ENCODE assay signal across 1 cellular context in the genomic region with DNA sequence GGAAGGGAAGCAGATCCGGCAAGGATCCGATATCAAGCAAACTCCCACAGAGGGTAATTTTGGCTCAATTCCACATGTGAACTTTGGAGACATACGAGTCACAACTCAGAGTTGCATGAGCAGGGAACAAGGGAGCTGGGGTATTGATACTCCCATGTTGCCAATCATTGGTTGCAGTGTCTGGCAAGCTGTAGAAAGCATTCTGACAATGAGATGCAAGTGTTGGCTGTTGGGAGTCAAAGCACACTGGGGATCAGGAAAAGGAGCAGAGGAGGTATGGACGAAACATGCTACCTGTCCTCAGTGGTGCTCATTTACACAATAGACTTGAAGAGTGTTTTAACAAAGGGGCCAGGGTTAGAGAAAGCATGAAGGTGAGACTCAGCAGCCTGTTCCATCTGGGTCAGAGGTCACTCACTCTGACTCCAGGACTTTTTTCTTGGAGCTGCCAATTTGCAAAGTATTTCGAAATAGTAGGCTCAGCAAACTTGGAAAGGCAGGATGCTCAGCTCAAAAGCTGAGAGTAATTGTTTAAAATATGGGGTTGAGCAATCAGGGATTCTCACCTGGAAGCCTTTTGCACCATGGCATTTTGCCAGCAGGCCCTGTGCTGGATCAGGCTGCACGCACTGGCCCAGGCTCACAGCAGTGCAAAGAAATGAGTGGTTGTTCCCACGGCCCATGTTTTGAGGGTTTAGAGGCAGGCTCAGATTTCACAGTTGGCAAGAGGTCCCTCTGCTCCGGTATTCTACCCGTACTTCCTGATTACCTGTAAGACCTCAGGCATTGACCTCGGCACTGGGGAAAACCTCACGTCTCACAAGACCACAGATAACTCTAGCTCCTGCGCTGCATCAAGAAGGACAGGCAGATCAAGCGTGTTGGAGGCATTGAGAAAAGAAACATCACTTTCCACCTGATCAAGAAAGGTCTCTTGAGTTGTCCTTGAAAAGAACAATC.
TF ChIP-seq lines count a peak whose summit lies in the region.

No MANE protein-coding gene starts in this region.

TF ChIP-seq in HepG2, 621 proteins besides CTCF, POLR2A, EP300 and RAD21 (continued from another document and continues in another):
- peak; percentile 51; the same call in 1 of the 2 replicates for TF ChIP-seq ZHX2 (IDR thresholded peaks at IDR 0.05; ENCODE audit: low read depth)
- TF ChIP-seq ZHX2 (CRISPR knock-in tag; IDR thresholded peaks at IDR 0.05; ENCODE audit: borderline replicate concordance) = peak; percentile 80; the same call in 1 of the 2 replicates
- TF ChIP-seq PLRG1 (conservative IDR thresholded peaks at IDR 0.05) = no peak
- no peak for TF ChIP-seq RELA (CRISPR knock-in tag; IDR thresholded peaks at IDR 0.05)
- TF ChIP-seq TCF12 (IDR thresholded peaks at IDR 0.05) = no peak
- TF ChIP-seq TCF12 (CRISPR knock-in tag; IDR thresholded peaks at IDR 0.05) = peak; percentile 87; the same call in 1 of the 2 replicates
- TF ChIP-seq NFIC (IDR thresholded peaks at IDR 0.05; ENCODE audit: low read length) = peak; percentile 96
- peak; percentile 64; the same call in 1 of the 2 replicates for TF ChIP-seq SKIL (CRISPR knock-in tag; IDR thresholded peaks at IDR 0.05; ENCODE audit: borderline replicate concordance)
- TF ChIP-seq AHR (CRISPR knock-in tag; IDR thresholded peaks at IDR 0.05) = peak; percentile 94
- peak; percentile 81 for TF ChIP-seq FOSL2 (CRISPR knock-in tag; IDR thresholded peaks at IDR 0.05)
- TF ChIP-seq ZNF276 (CRISPR knock-in tag; IDR thresholded peaks at IDR 0.05; ENCODE audit: low read depth) = peak; percentile 82; the same call in 1 of the 2 replicates
- no peak for TF ChIP-seq HNRNPH1 (optimal IDR thresholded peaks at IDR 0.05; ENCODE audit: low read depth, low read length)
- TF ChIP-seq ZNF512 (CRISPR knock-in tag; IDR thresholded peaks at IDR 0.05) = peak; percentile 55; the same call in 1 of the 2 replicates
- TF ChIP-seq RBAK (CRISPR knock-in tag; IDR thresholded peaks at IDR 0.05) = peak; percentile 13
- TF ChIP-seq ZBTB33 (CRISPR knock-in tag; IDR thresholded peaks at IDR 0.05) = no peak; the same call in 1 of the 2 replicates
- TF ChIP-seq, protein P1, sequence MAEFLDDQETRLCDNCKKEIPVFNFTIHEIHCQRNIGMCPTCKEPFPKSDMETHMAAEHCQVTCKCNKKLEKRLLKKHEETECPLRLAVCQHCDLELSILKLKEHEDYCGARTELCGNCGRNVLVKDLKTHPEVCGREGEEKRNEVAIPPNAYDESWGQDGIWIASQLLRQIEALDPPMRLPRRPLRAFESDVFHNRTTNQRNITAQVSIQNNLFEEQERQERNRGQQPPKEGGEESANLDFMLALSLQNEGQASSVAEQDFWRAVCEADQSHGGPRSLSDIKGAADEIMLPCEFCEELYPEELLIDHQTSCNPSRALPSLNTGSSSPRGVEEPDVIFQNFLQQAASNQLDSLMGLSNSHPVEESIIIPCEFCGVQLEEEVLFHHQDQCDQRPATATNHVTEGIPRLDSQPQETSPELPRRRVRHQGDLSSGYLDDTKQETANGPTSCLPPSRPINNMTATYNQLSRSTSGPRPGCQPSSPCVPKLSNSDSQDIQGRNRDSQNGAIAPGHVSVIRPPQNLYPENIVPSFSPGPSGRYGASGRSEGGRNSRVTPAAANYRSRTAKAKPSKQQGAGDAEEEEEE (CRISPR knock-in tag; IDR thresholded peaks at IDR 0.05; ENCODE audit: borderline replicate concordance) = no peak
- TF ChIP-seq NFYB (CRISPR knock-in tag; IDR thresholded peaks at IDR 0.05) = 0 out of 2 replicates have a peak, but pooled peaks have one; percentile 21
- TF ChIP-seq RBM22 (optimal IDR thresholded peaks at IDR 0.05; ENCODE audit: low read length) = peak; percentile 76
- TF ChIP-seq TRIM24 (CRISPR knock-in tag; IDR thresholded peaks at IDR 0.05) = peak; percentile 94
- no peak for TF ChIP-seq ZNF652 (CRISPR knock-in tag; IDR thresholded peaks at IDR 0.05; ENCODE audit: borderline replicate concordance, low read depth)
- TF ChIP-seq MAX (IDR thresholded peaks at IDR 0.05) = peak; percentile 83
- peak; percentile 99 for TF ChIP-seq ZEB1 (IDR thresholded peaks at IDR 0.05; ENCODE audit: insufficient replicate concordance, low read depth)
- TF ChIP-seq, protein P2, sequence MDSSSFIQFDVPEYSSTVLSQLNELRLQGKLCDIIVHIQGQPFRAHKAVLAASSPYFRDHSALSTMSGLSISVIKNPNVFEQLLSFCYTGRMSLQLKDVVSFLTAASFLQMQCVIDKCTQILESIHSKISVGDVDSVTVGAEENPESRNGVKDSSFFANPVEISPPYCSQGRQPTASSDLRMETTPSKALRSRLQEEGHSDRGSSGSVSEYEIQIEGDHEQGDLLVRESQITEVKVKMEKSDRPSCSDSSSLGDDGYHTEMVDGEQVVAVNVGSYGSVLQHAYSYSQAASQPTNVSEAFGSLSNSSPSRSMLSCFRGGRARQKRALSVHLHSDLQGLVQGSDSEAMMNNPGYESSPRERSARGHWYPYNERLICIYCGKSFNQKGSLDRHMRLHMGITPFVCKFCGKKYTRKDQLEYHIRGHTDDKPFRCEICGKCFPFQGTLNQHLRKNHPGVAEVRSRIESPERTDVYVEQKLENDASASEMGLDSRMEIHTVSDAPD (CRISPR knock-in tag; IDR thresholded peaks at IDR 0.05) = peak; percentile 96; the same call in 1 of the 2 replicates
- TF ChIP-seq MED8 (CRISPR knock-in tag; IDR thresholded peaks at IDR 0.05; ENCODE audit: insufficient replicate concordance) = peak; percentile 96
- peak; percentile 97; the same call in 1 of the 2 replicates for TF ChIP-seq ZNF34 (CRISPR knock-in tag; IDR thresholded peaks at IDR 0.05; ENCODE audit: borderline replicate concordance)
- TF ChIP-seq, protein P3, sequence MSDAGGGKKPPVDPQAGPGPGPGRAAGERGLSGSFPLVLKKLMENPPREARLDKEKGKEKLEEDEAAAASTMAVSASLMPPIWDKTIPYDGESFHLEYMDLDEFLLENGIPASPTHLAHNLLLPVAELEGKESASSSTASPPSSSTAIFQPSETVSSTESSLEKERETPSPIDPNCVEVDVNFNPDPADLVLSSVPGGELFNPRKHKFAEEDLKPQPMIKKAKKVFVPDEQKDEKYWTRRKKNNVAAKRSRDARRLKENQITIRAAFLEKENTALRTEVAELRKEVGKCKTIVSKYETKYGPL (CRISPR knock-in tag; IDR thresholded peaks at IDR 0.05) = no peak; the same call in 1 of the 2 replicates
- no peak for TF ChIP-seq PREB (CRISPR knock-in tag; IDR thresholded peaks at IDR 0.05)
- TF ChIP-seq EZH2 (conservative IDR thresholded peaks at IDR 0.05; ENCODE audit: low read depth, low read length) = no peak
